ENCODE assay signal across 26 cellular contexts in the genomic region with DNA sequence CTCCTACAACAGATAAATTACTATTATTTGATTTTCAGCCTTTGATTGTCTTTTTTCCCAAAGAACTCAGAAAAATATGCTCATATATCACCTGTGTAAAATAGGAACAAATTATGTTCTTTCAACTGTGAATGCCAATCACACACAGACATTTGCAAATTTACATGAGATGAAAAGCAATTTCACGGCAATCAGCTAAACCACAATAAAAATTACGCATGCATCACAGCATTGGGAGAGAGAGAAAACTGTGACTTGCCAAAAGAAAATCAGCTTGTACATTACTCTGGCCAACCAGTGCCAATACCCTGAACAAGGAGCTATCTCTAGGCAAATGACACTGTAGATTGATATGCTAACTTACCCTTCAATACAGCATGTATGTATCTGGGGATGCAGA.
"Had no signal": no experiment of that assay in that cellular context is flagged by ENCODE, and none has a peak within 500 bp of the region (broad histone marks: within the 10 kb centered on the region; RNA-seq: fewer than 3 reads in every experiment).

No MANE protein-coding gene starts in this region.

- DNase-seq: activated CD4-positive, alpha-beta memory T cell treated with anti-CD3 and anti-CD28 coated beads for 36 hours; activated CD4-positive, alpha-beta T cell treated with anti-CD3 and anti-CD28 coated beads, Interleukin-2, amount 10 ng/mL, durations not matched to agents 24 days and 14 days; activated CD4-positive, CD25-positive, alpha-beta regulatory T cell treated with anti-CD3 and anti-CD28 coated beads, Interleukin-2, amount 50 U/mL, for 72 hours; activated CD8-positive, alpha-beta memory T cell treated with anti-CD3 and anti-CD28 coated beads, Interleukin-2, amount 50 U/mL, for 4 hours; activated effector memory CD4-positive, alpha-beta T cell treated with anti-CD3 and anti-CD28 coated beads, Interleukin-2, amount 50 U/mL, for 16 hours; activated naive CD4-positive, alpha-beta T cell treated with anti-CD3 and anti-CD28 coated beads for 36 hours; activated naive CD8-positive, alpha-beta T cell treated with anti-CD3 and anti-CD28 coated beads for 36 hours; activated T-cell treated with anti-CD3 and anti-CD28 coated beads, Interleukin-2, amount 50 U/mL, for 1 hour; adrenal gland; brain microvascular endothelial cell; dorsolateral prefrontal cortex; effector memory CD4-positive, alpha-beta T cell; islet precursor cell; left ventricle myocardium inferior; mucosa of descending colon; right lobe of liver; stimulated activated CD4-positive, alpha-beta T cell treated with anti-CD3 and anti-CD28 coated beads, Interleukin-4, amount 100 ng/mL, for 1 hour; stimulated activated naive CD8-positive, alpha-beta T cell treated with anti-CD3 and anti-CD28 coated beads, Interleukin-15, Interleukin-2, amounts not matched to agents 100 U/mL and 50 U/mL, for 24 hours; T1000; testis; transverse colon; WERI-Rb-1 had no signal

- H3K4me3 ChIP-seq: adrenal gland, ascending aorta, coronary artery, dorsolateral prefrontal cortex, left ventricle myocardium inferior, lung, mucosa of descending colon, right lobe of liver, testis, transverse colon had no signal

- H3K4me1 ChIP-seq: adrenal gland, ascending aorta, left ventricle myocardium inferior, right lobe of liver, testis, transverse colon had no signal

- H3K27ac ChIP-seq: adrenal gland, ascending aorta, brain microvascular endothelial cell, coronary artery, dorsolateral prefrontal cortex, left ventricle myocardium inferior, neutrophil, right lobe of liver, testis, transverse colon, WERI-Rb-1 had no signal

- H3K27me3 ChIP-seq: adrenal gland, ascending aorta, brain microvascular endothelial cell, dorsolateral prefrontal cortex, neutrophil, right lobe of liver, testis, transverse colon had no signal

- H3K36me3 ChIP-seq: adrenal gland, ascending aorta, brain microvascular endothelial cell, left ventricle myocardium inferior, neutrophil, right lobe of liver, transverse colon, WERI-Rb-1 had no signal
